In the genomic region with DNA sequence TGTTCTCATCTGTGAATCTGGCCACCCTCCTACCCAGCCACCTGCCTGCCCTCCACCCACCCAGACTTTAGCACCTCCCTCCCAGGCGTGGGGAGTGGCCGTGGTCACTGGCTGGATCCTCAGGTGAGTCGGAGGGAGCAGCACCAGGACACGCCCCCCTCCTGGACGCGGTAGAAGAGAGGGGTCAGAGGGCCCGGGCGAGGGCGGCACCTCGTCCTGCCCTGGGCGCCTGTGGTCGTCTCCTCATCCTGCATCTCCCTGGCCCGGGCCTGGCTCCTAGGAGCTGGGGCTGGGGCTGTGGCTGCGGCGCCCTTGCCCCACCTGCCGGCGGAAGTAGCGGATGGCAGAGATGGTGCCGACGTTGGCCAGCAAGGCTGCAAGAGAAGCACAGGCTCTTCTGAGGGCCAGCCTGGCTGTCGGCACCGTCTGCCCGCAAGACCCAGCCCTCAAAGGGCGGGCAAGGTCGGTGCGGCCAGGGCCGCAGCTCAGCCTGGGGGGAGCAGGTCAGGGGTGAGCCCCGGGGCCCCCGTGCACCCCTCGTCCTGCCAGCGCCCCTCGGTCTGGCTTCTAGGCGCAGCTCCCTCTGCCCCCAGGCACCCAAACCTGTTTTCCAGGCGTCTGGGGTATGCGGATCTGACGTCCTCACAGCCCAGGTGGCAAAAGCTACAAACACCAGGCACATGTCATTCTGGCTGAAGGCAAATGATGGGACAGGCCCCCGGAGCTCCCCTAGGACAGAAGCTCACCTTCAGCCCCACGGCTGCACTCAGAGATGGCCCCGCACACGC, we compare ENCODE assay signal across 8 cellular contexts. TPM values are rescaled to one million over a fixed set of nuclear protein-coding genes. Genes with fewer than 3 reads are reported as not detected.
A peak's percentile ranks its signal among the peaks of the same experiment; 100 is the strongest.
DNase-seq lines count a peak whose midpoint lies in the region; ATAC-seq, FAIRE-seq and TF ChIP-seq lines count a peak whose summit lies in the region.

No MANE protein-coding gene starts in this region.

- TF ChIP-seq POLR2A in H54 (IDR thresholded peaks at IDR 0.05; ENCODE audit: low read depth, low read length) (no peak), erythroblast (IDR thresholded peaks at IDR 0.05; ENCODE audit: low read length) (no peak)

- no peak overlapping the region for H3K27ac ChIP-seq in aorta (ENCODE audit: low read depth in 1 of 2, low read length in 2 of 2)

- no peaks in the 10 kb centered on the region for H3K4me1 ChIP-seq in aorta (ENCODE audit: control insufficient read depth in 1 of 2, insufficient read depth in 2 of 2, low read length in 2 of 2)

- H3K4me3 ChIP-seq in aorta (ENCODE audit: low read length in 2 of 2): no peak overlapping the region

- DNase-seq in DMS114 treated with DMSO at 0.1 percent for 48 hours (lab: John Stamatoyannopoulos, UW; ENCODE audit: unreplicated experiment) (peak; percentile 63), H54 (ENCODE audit: insufficient read length, low spot score) (peak; percentile 72), NCI-H526 treated with DMSO at 0.1 percent for 48 hours (lab: John Stamatoyannopoulos, UW) (peak; percentile 54), erythroblast (lab: John Stamatoyannopoulos, UW) (peak; percentile 64 to 72), omental fat pad (ENCODE audit: low spot score) (no peak), aorta (peak in 1 of 2 donors; percentile 66)
- DNase-seq in activated CD8-positive, alpha-beta T cell treated with anti-CD3 and anti-CD28 coated beads, Interleukin-2, amount 10 ng/mL, durations not matched to agents 7 days and 5 days: peak; percentile 73

- ATAC-seq in activated CD8-positive, alpha-beta T cell treated with anti-CD3 and anti-CD28 coated beads, Interleukin-2, amount 10 ng/mL, durations not matched to agents 7 days and 5 days: peak; percentile 90
- peak; percentile 46 for ATAC-seq in omental fat pad (ENCODE audit: low FRiP score)
- peak; percentile 65 for ATAC-seq in aorta (ENCODE audit: low FRiP score)
- ATAC-seq in GM21360 (IDR thresholded peaks at IDR 0.05; ENCODE audit: unreplicated experiment): no peak

- no peak for FAIRE-seq in H54 (lab: Jason Lieb, UNC)

- H3K27me3 Mint-ChIP-seq in activated CD8-positive, alpha-beta T cell treated with anti-CD3 and anti-CD28 coated beads, Interleukin-2, amount 10 ng/mL, durations not matched to agents 7 days and 5 days (ENCODE audit: low read depth): peaks cover 4% of the 10 kb centered on the region

- intact Hi-C loops in aorta (cut with DNase I): no loop called here

- WGBS in aorta, 2 donors: 3 to 5% methylated on average over 36 to 40 of the region's 40 CpGs

- CTCF ChIA-PET in activated CD8-positive, alpha-beta T cell treated with anti-CD3 and anti-CD28 coated beads, Interleukin-2, amount 10 ng/mL, durations not matched to agents 7 days and 5 days (lab: Charles Lee): interaction anchor here (0.8 to 1.8 kb wide), 5 partner anchors 8 to 107 kb away, joined by 3 to 5 read pairs (median 4); partner anchors contain the start of genes AGRN and PLEKHN1

- H3K27ac Mint-ChIP-seq in activated CD8-positive, alpha-beta T cell treated with anti-CD3 and anti-CD28 coated beads, Interleukin-2, amount 10 ng/mL, durations not matched to agents 7 days and 5 days: no peak overlapping the region

- H3K4me3 Mint-ChIP-seq in activated CD8-positive, alpha-beta T cell treated with anti-CD3 and anti-CD28 coated beads, Interleukin-2, amount 10 ng/mL, durations not matched to agents 7 days and 5 days: no peak overlapping the region

- peak in 1 of 3 donors; percentile 6 for TF ChIP-seq CTCF in omental fat pad (IDR thresholded peaks at IDR 0.05)

- no peaks in the 10 kb centered on the region for H3K36me3 ChIP-seq in aorta (ENCODE audit: control insufficient read depth in 1 of 2, insufficient read depth in 2 of 2, low read length in 1 of 2)

- POLR2A ChIA-PET in activated CD8-positive, alpha-beta T cell treated with anti-CD3 and anti-CD28 coated beads, Interleukin-2, amount 10 ng/mL, durations not matched to agents 7 days and 5 days (lab: Charles Lee): interaction anchor here (1.2 kb wide), 1 partner anchor 9 kb away, joined by 4 read pairs; the partner anchor contains the start of gene PLEKHN1

- H3K36me3 Mint-ChIP-seq in activated CD8-positive, alpha-beta T cell treated with anti-CD3 and anti-CD28 coated beads, Interleukin-2, amount 10 ng/mL, durations not matched to agents 7 days and 5 days (ENCODE audit: low read depth): peaks cover 3% of the 10 kb centered on the region

- H3K4me1 Mint-ChIP-seq in activated CD8-positive, alpha-beta T cell treated with anti-CD3 and anti-CD28 coated beads, Interleukin-2, amount 10 ng/mL, durations not matched to agents 7 days and 5 days (ENCODE audit: low read depth): peaks cover 13% of the 10 kb centered on the region

- H3K9me3 Mint-ChIP-seq in activated CD8-positive, alpha-beta T cell treated with anti-CD3 and anti-CD28 coated beads, Interleukin-2, amount 10 ng/mL, durations not matched to agents 7 days and 5 days (ENCODE audit: insufficient read depth): peaks cover 4% of the 10 kb centered on the region

- H3K27me3 ChIP-seq in aorta (ENCODE audit: control insufficient read depth in 1 of 2, insufficient read depth in 2 of 2, low read length in 1 of 2): no peaks in the 10 kb centered on the region

- H3K9me3 ChIP-seq in aorta (ENCODE audit: control insufficient read depth, low read length): no peaks in the 10 kb centered on the region

RNA-seq across cellular contexts. Expression of gene PERM1, which starts 5.8 kb away (rescaled TPM):
- not detected for total RNA-seq in activated CD8-positive, alpha-beta T cell treated with anti-CD3 and anti-CD28 coated beads, Interleukin-2, amount 10 ng/mL, durations not matched to agents 7 days and 5 days
- total RNA-seq in omental fat pad (1 to 10 TPM in 1 of 4 donors, under 1 TPM in 1, not detected in 2; 0.36 to 1.4 TPM), aorta (under 1 TPM; 0.42 to 0.49 TPM)
- 1 to 10 TPM in 1 of 2 donors, under 1 TPM in 1; 0.50 to 1.5 TPM for polyA plus RNA-seq in aorta

RNA-seq across cellular contexts. Expression of gene PLEKHN1, which starts 9.8 kb away (rescaled TPM):
- 1 to 10 TPM; 1.7 to 2.2 TPM for total RNA-seq in activated CD8-positive, alpha-beta T cell treated with anti-CD3 and anti-CD28 coated beads, Interleukin-2, amount 10 ng/mL, durations not matched to agents 7 days and 5 days
- total RNA-seq in omental fat pad (under 1 TPM in 3 of 4 donors, not detected in 1; 0.19 to 0.48 (median 0.25) TPM), aorta (1 to 10 TPM in 1 of 2 donors, under 1 TPM in 1; 0.52 to 1.2 TPM)
- polyA plus RNA-seq in aorta: under 1 TPM; 0.13 to 0.61 TPM

RNA-seq across cellular contexts. Expression of gene KLHL17, which starts 15.7 kb away (rescaled TPM):
- 10 to 100 TPM; 24.4 to 27.7 TPM for total RNA-seq in activated CD8-positive, alpha-beta T cell treated with anti-CD3 and anti-CD28 coated beads, Interleukin-2, amount 10 ng/mL, durations not matched to agents 7 days and 5 days
- total RNA-seq in omental fat pad: 1 to 10 TPM; 3.4 to 6.8 (median 6.2) TPM
- total RNA-seq in aorta: 10 to 100 TPM; 10.0 to 19.9 TPM
- 10 to 100 TPM in 1 of 2 donors, 1 to 10 TPM in 1; 2.8 to 40.5 TPM for polyA plus RNA-seq in aorta

RNA-seq across cellular contexts. Expression of gene NOC2L, which starts 17.0 kb away (rescaled TPM):
- 10 to 100 TPM; 61.7 to 68.7 TPM for total RNA-seq in activated CD8-positive, alpha-beta T cell treated with anti-CD3 and anti-CD28 coated beads, Interleukin-2, amount 10 ng/mL, durations not matched to agents 7 days and 5 days
- 10 to 100 TPM; 29.2 to 63.5 (median 31.3) TPM for total RNA-seq in omental fat pad
- 10 to 100 TPM; 35.8 to 41.4 TPM for total RNA-seq in aorta
- 10 to 100 TPM; 17.3 to 55.5 TPM for polyA plus RNA-seq in aorta

RNA-seq across cellular contexts. Expression of gene HES4, which starts 23.8 kb away (rescaled TPM):
- under 1 TPM; 0.45 to 0.50 TPM for total RNA-seq in activated CD8-positive, alpha-beta T cell treated with anti-CD3 and anti-CD28 coated beads, Interleukin-2, amount 10 ng/mL, durations not matched to agents 7 days and 5 days
- total RNA-seq in omental fat pad (10 to 100 TPM; 17.8 to 30.0 (median 22.6) TPM), aorta (10 to 100 TPM; 31.3 to 47.5 TPM)
- polyA plus RNA-seq in aorta: 10 to 100 TPM in 1 of 2 donors, 1 to 10 TPM in 1; 3.6 to 82.3 TPM
